In genomic region chr4:7876096-7876993, GRCh38 we compare ENCODE assay signal across 11 cellular contexts.
A peak's percentile ranks its signal among the peaks of the same experiment; 100 is the strongest.
DNase-seq lines count a peak whose midpoint lies in the region; ATAC-seq and TF ChIP-seq lines count a peak whose summit lies in the region.
"Had no signal": no experiment of that assay in that cellular context is flagged by ENCODE, and none has a peak within 500 bp of the region (broad histone marks: within the 10 kb centered on the region; RNA-seq: fewer than 3 reads in every experiment).

No MANE protein-coding gene starts in this region.

- no peaks in the 10 kb centered on the region for H3K36me3 ChIP-seq in heart left ventricle

- H3K27ac ChIP-seq in heart left ventricle: peak overlapping the region in 6 of 12 donors; percentile 30 to 69 (median 37)
- H3K27ac ChIP-seq: 22Rv1, SK-N-MC had no signal

- peak in 3 of 4 donors; percentile 53 to 66 (median 56) for ATAC-seq in heart left ventricle
- no peak for ATAC-seq in HG03457 (IDR thresholded peaks at IDR 0.05; ENCODE audit: unreplicated experiment)
- ATAC-seq in HG02852 (IDR thresholded peaks at IDR 0.05; ENCODE audit: unreplicated experiment): no peak

- no peak for TF ChIP-seq POLR2A in heart left ventricle (IDR thresholded peaks at IDR 0.05)

- H3K4me3 ChIP-seq in heart left ventricle: peak overlapping the region in 2 of 12 donors; percentile 21 to 23
- H3K4me3 ChIP-seq: SK-N-MC, skin epidermis had no signal

- DNase-seq in NCI-H1694 treated with DMSO at 0.1 percent for 48 hours (lab: John Stamatoyannopoulos, UW) (peak; percentile 31), NCI-H1694 (lab: John Stamatoyannopoulos, UW) (no peak), heart left ventricle (no peak), putamen (ENCODE audit: low spot score) (no peak)
- DNase-seq in activated T-cell treated with anti-CD3 and anti-CD28 coated beads, Interleukin-2, amount 50 U/mL, for 48 hours: peak; percentile 49 to 57
- DNase-seq in stimulated activated CD4-positive, alpha-beta T cell treated with anti-CD3 and anti-CD28 coated beads, TNF-alpha, amount 100 ng/mL, for 4 hours (ENCODE audit: low read depth in 3 of 3): peak in 2 of 3 experiments; percentile 32 to 59

- no peaks in the 10 kb centered on the region for H3K27me3 ChIP-seq in heart left ventricle

- peaks cover 0 to 68% (median 18%) of the 10 kb centered on the region in 12 donors for H3K4me1 ChIP-seq in heart left ventricle

- 36 to 48% (median 39%) methylated on average over 17 of the region's 17 CpGs for WGBS in heart left ventricle, 4 donors

- H3K9me3 ChIP-seq in heart left ventricle: no peaks in the 10 kb centered on the region

- intact Hi-C loops in heart left ventricle (cut with DNase I): loop anchor here in 1 of 10 donors (5.0 kb wide), 1 partner anchor 61 kb away; the partner anchor contains the start of gene AFAP1

- TF ChIP-seq CTCF in heart left ventricle (IDR thresholded peaks at IDR 0.05): peak in 3 of 12 donors; percentile 17 to 42 (median 22)

Comparison
In these comparisons a context has a peak if more than half of its experiments do, and no peak if none do; other contexts are left out.
1. DNase-seq: peak in NCI-H1694 treated with DMSO at 0.1 percent for 48 hours (single experiment), activated T-cell treated with anti-CD3 and anti-CD28 coated beads, Interleukin-2, amount 50 U/mL, for 48 hours (2 of 2) and stimulated activated CD4-positive, alpha-beta T cell treated with anti-CD3 and anti-CD28 coated beads, TNF-alpha, amount 100 ng/mL, for 4 hours (2 of 3); none in NCI-H1694 (single experiment), heart left ventricle (0 of 5) and putamen (single experiment).
2. ATAC-seq: peak in heart left ventricle (3 of 4); none in HG03457 (single experiment) and HG02852 (single experiment).